ENCODE assay signal across 25 cellular contexts in genomic region chr12:103657331-103657730, GRCh38.
DNase-seq lines count a peak whose midpoint lies in the region; ATAC-seq and TF ChIP-seq lines count a peak whose summit lies in the region.
"Had no signal": no experiment of that assay in that cellular context is flagged by ENCODE, and none has a peak within 500 bp of the region (broad histone marks: within the 10 kb centered on the region; RNA-seq: fewer than 3 reads in every experiment).

No MANE protein-coding gene starts in this region.

- H2BK5ac ChIP-seq in mesenchymal stem cell (ENCODE audit: low read depth, low read length, poor library complexity, severe bottlenecking): no peak overlapping the region

- H3K4ac ChIP-seq in mesenchymal stem cell (ENCODE audit: low read depth in 1 of 2, low read length in 2 of 2): no peak overlapping the region

- ATAC-seq in GM19397 (IDR thresholded peaks at IDR 0.05; ENCODE audit: unreplicated experiment): no peak
- ATAC-seq: activated T-cell treated with anti-CD3 and anti-CD28 coated beads, Interleukin-2, amount 50 U/mL, for 4 hours; CD8-positive, alpha-beta T cell; natural killer cell; pancreas; sciatic nerve; stimulated activated effector memory CD8-positive, alpha-beta T cell treated with anti-CD3 and anti-CD28 coated beads, Interleukin-12 subunit alpha, Interleukin-12 subunit beta, amount 100 ng/mL, for 72 hours had no signal

- TF ChIP-seq CTCF in Loucy (conservative IDR thresholded peaks at IDR 0.05; ENCODE audit: low read length): no peak
- no peak for TF ChIP-seq CTCF in cardiac fibroblast (IDR thresholded peaks at IDR 0.05; ENCODE audit: low read depth, low read length)

- no peaks in the 10 kb centered on the region for H3F3A ChIP-seq in Loucy (ENCODE audit: low read depth)

- H4K91ac ChIP-seq in mesenchymal stem cell (ENCODE audit: low read length): no peak overlapping the region

- H3K27ac ChIP-seq in mesenchymal stem cell (ENCODE audit: low read length, poor library complexity, severe bottlenecking): no peak overlapping the region
- H3K27ac ChIP-seq: pancreas, testis had no signal

- H2BK120ac ChIP-seq in mesenchymal stem cell (ENCODE audit: low read depth, low read length): no peak overlapping the region

- 35% methylated on average over 2 of the region's 2 CpGs for WGBS in mesenchymal stem cell

- no peak overlapping the region for H2BK12ac ChIP-seq in mesenchymal stem cell (ENCODE audit: low read length in 2 of 2)

- H2AK5ac ChIP-seq in mesenchymal stem cell (ENCODE audit: low read length, severe bottlenecking): no peak overlapping the region

- H3K9me3 ChIP-seq in Loucy (ENCODE audit: insufficient read depth, low read depth, low read length): no peaks in the 10 kb centered on the region
- no peaks in the 10 kb centered on the region for H3K9me3 ChIP-seq in mesenchymal stem cell (ENCODE audit: control insufficient read depth, low read length)
- H3K9me3 ChIP-seq: pancreas, testis had no signal

- H3K4me1 ChIP-seq in Loucy (ENCODE audit: insufficient read depth, low read length, poor library complexity, severe bottlenecking): peaks cover 16% of the 10 kb centered on the region
- no peaks in the 10 kb centered on the region for H3K4me1 ChIP-seq in mesenchymal stem cell (ENCODE audit: control insufficient read depth, insufficient read depth, low read depth, low read length)
- H3K4me1 ChIP-seq: pancreas, testis had no signal

- H3K79me1 ChIP-seq in mesenchymal stem cell (replicated peaks; ENCODE audit: low read length, poor library complexity, severe bottlenecking): no peaks in the 10 kb centered on the region

- no peak overlapping the region for H3K9ac ChIP-seq in Loucy (ENCODE audit: low read depth, low read length, poor library complexity, severe bottlenecking)
- no peak overlapping the region for H3K9ac ChIP-seq in mesenchymal stem cell (ENCODE audit: low read length)

- peak overlapping the region; percentile 55 for H3K4me2 ChIP-seq in Loucy (ENCODE audit: low read depth, low read length, poor library complexity, severe bottlenecking)
- H3K4me2 ChIP-seq in mesenchymal stem cell (ENCODE audit: low read length, poor library complexity, severe bottlenecking): no peak overlapping the region

- no peaks in the 10 kb centered on the region for H3K79me2 ChIP-seq in Loucy (ENCODE audit: insufficient read depth, low read length)

- H2AFZ ChIP-seq in Loucy (ENCODE audit: low read length) (peak overlapping the region; percentile 67), mesenchymal stem cell (ENCODE audit: low read depth, low read length) (no peak overlapping the region)

- no peak overlapping the region for H4K8ac ChIP-seq in mesenchymal stem cell (ENCODE audit: low read length)

- DNase-seq in EH (ENCODE audit: low read depth): peak; percentile 18
- DNase-seq in cardiac fibroblast (ENCODE audit: low read depth in 2 of 2): peak; percentile 17 to 30
- DNase-seq in mesenchymal stem cell: peak; percentile 34
- DNase-seq in HCEC 1CT: no peak
- no peak for DNase-seq in retina
- DNase-seq: activated CD4-positive, alpha-beta T cell treated with anti-CD3 and anti-CD28 coated beads for 1 hour; activated CD8-positive, alpha-beta memory T cell treated with anti-CD3 and anti-CD28 coated beads for 24 hours; activated naive CD4-positive, alpha-beta T cell treated with anti-CD3 and anti-CD28 coated beads for 36 hours; activated T-cell treated with anti-CD3 and anti-CD28 coated beads, Interleukin-2, amount 50 U/mL, for 4 hours; CD8-positive, alpha-beta T cell; cortex of kidney; H7; hypothalamus; Kasumi-1; mesendoderm; natural killer cell; NCI-H1105 treated with DMSO at 0.1 percent for 48 hours; NCI-H2107; pancreas; SHP77 treated with DMSO at 0.1 percent for 48 hours; testis had no signal

- H3K36me3 ChIP-seq in Loucy (ENCODE audit: insufficient read depth, low read length): no peaks in the 10 kb centered on the region
- H3K36me3 ChIP-seq in mesenchymal stem cell (ENCODE audit: control insufficient read depth in 1 of 2, insufficient read depth in 2 of 2, low read depth in 1 of 2, low read length in 2 of 2): no peaks in the 10 kb centered on the region
- H3K36me3 ChIP-seq: pancreas had no signal

- H3K14ac ChIP-seq in mesenchymal stem cell (ENCODE audit: low read length in 2 of 2): no peak overlapping the region

- no peak overlapping the region for H2BK15ac ChIP-seq in mesenchymal stem cell (ENCODE audit: low read depth, poor library complexity, severe bottlenecking)

- no peak overlapping the region for H3K18ac ChIP-seq in mesenchymal stem cell (ENCODE audit: low read depth in 1 of 2, low read length in 2 of 2)

- no peak overlapping the region for H3K4me3 ChIP-seq in Loucy (ENCODE audit: low read length, poor library complexity, severe bottlenecking)
- no peak overlapping the region for H3K4me3 ChIP-seq in cardiac fibroblast (replicated peaks in 1 of 2; ENCODE audit: low read depth in 2 of 2, low read length in 2 of 2)
- no peak overlapping the region for H3K4me3 ChIP-seq in mesenchymal stem cell (ENCODE audit: insufficient read depth in 1 of 2, low read depth in 1 of 2, low read length in 2 of 2)
- H3K4me3 ChIP-seq: pancreas, testis had no signal

- no peaks in the 10 kb centered on the region for H3K27me3 ChIP-seq in Loucy (ENCODE audit: insufficient read depth, low read length, poor library complexity, severe bottlenecking)
- H3K27me3 ChIP-seq in mesenchymal stem cell (ENCODE audit: control insufficient read depth in 1 of 2, insufficient read depth in 1 of 2, low read length in 2 of 2): peaks cover 29 to 33% of the 10 kb centered on the region in 2 experiments
- H3K27me3 ChIP-seq: pancreas, testis had no signal

- H4K20me1 ChIP-seq in Loucy (ENCODE audit: insufficient read depth, low read length, poor library complexity, severe bottlenecking): no peaks in the 10 kb centered on the region

- no peak overlapping the region for H3K23ac ChIP-seq in mesenchymal stem cell (ENCODE audit: low read length in 2 of 2)

- no peaks in the 10 kb centered on the region for H3K9me2 ChIP-seq in Loucy (replicated peaks; ENCODE audit: low read depth, low read length)

Comparison
In these comparisons a context has a peak if more than half of its experiments do, and no peak if none do; other contexts are left out.
1. DNase-seq: peak in EH (single experiment), cardiac fibroblast (2 of 2) and mesenchymal stem cell (single experiment); none in HCEC 1CT (single experiment) and retina (single experiment).